In genomic region chr21:37636152-37636860, GRCh38 we compare ENCODE assay signal across 14 cellular contexts.
A peak's percentile ranks its signal among the peaks of the same experiment; 100 is the strongest.
DNase-seq lines count a peak whose midpoint lies in the region; ATAC-seq and TF ChIP-seq lines count a peak whose summit lies in the region.
"Had no signal": no experiment of that assay in that cellular context is flagged by ENCODE, and none has a peak within 500 bp of the region (broad histone marks: within the 10 kb centered on the region; RNA-seq: fewer than 3 reads in every experiment).

No MANE protein-coding gene starts in this region.

- DNase-seq in ELR (ENCODE audit: low read depth) (peak; percentile 77), adipocyte (ENCODE audit: low read depth) (peak; percentile 84), fibroblast of villous mesenchyme (ENCODE audit: low read depth) (peak; percentile 61), smooth muscle cell (lab: John Stamatoyannopoulos, UW; ENCODE audit: unreplicated experiment) (no peak), DMS53 (lab: John Stamatoyannopoulos, UW) (no peak), COR-L47 (lab: John Stamatoyannopoulos, UW) (no peak)
- no peak for DNase-seq in effector memory CD8-positive, alpha-beta T cell
- DNase-seq: activated CD4-positive, alpha-beta T cell treated with anti-CD3 and anti-CD28 coated beads, Interleukin-2, amount 10 ng/mL, durations not matched to agents 7 days and 5 days; activated effector memory CD4-positive, alpha-beta T cell treated with Interleukin-2 at 50 U/mL for 16 hours; NCI-H1048; stimulated activated CD4-positive, alpha-beta T cell treated with anti-CD3 and anti-CD28 coated beads, Interleukin-4, amount 100 ng/mL, for 24 hours had no signal

- peaks cover 53 to 68% of the 10 kb centered on the region in 2 donors for H3K27me3 Mint-ChIP-seq in effector memory CD8-positive, alpha-beta T cell

- no peaks in the 10 kb centered on the region for H3K36me3 ChIP-seq in adipocyte (ENCODE audit: control insufficient read depth, insufficient read depth, low read length, severe bottlenecking)
- no peaks in the 10 kb centered on the region for H3K36me3 ChIP-seq in smooth muscle cell (ENCODE audit: low read depth)

- no peak for ATAC-seq in HG03139 (IDR thresholded peaks at IDR 0.05; ENCODE audit: unreplicated experiment)
- no peak for ATAC-seq in effector memory CD8-positive, alpha-beta T cell (replicated peaks)

- H3K27ac Mint-ChIP-seq in effector memory CD8-positive, alpha-beta T cell: no peak overlapping the region
- H3K27ac Mint-ChIP-seq: activated CD4-positive, alpha-beta T cell treated with anti-CD3 and anti-CD28 coated beads, Interleukin-2, amount 10 ng/mL, durations not matched to agents 7 days and 5 days; dendritic cell treated with granulocyte-macrophage colony-stimulating factor and Interleukin-4, amounts not matched to agents 40 ng/mL and 50 ng/mL, for 4 days had no signal

- no peaks in the 10 kb centered on the region for H3K9me3 Mint-ChIP-seq in effector memory CD8-positive, alpha-beta T cell
- H3K9me3 Mint-ChIP-seq: activated CD4-positive, alpha-beta T cell treated with anti-CD3 and anti-CD28 coated beads, Interleukin-2, amount 10 ng/mL, durations not matched to agents 7 days and 5 days; dendritic cell treated with granulocyte-macrophage colony-stimulating factor and Interleukin-4, amounts not matched to agents 40 ng/mL and 50 ng/mL, for 4 days had no signal

- no peaks in the 10 kb centered on the region for H3K79me2 ChIP-seq in smooth muscle cell (ENCODE audit: low read depth)

- no peak overlapping the region for H3K4me3 Mint-ChIP-seq in effector memory CD8-positive, alpha-beta T cell
- H3K4me3 Mint-ChIP-seq: activated CD4-positive, alpha-beta T cell treated with anti-CD3 and anti-CD28 coated beads, Interleukin-2, amount 10 ng/mL, durations not matched to agents 7 days and 5 days; dendritic cell treated with granulocyte-macrophage colony-stimulating factor and Interleukin-4, amounts not matched to agents 40 ng/mL and 50 ng/mL, for 4 days; neural crest cell had no signal

- peak overlapping the region; percentile 91 for H3K27ac ChIP-seq in smooth muscle cell (ENCODE audit: low read depth)

- no peaks in the 10 kb centered on the region for H3F3A ChIP-seq in smooth muscle cell (ENCODE audit: low read depth)

- WGBS in smooth muscle cell (ENCODE audit: low lambda C conversion rate): 44% methylated on average over 8 of the region's 8 CpGs

- H3K4me1 ChIP-seq in adipocyte (ENCODE audit: control insufficient read depth, insufficient read depth, low read length): peaks cover 17% of the 10 kb centered on the region
- H3K4me1 ChIP-seq in smooth muscle cell (ENCODE audit: low read depth): peaks cover 10% of the 10 kb centered on the region

- no peak for TF ChIP-seq CTCF in fibroblast of villous mesenchyme (IDR thresholded peaks at IDR 0.05; ENCODE audit: insufficient read depth, low read depth, low read length)
- TF ChIP-seq CTCF in smooth muscle cell (IDR thresholded peaks at IDR 0.05; ENCODE audit: borderline replicate concordance, insufficient read depth, poor library complexity, severe bottlenecking): no peak

- no peaks in the 10 kb centered on the region for H4K20me1 ChIP-seq in smooth muscle cell (ENCODE audit: low read depth)

- H3K4me3 ChIP-seq in adipocyte (ENCODE audit: low read length) (no peak overlapping the region), fibroblast of villous mesenchyme (ENCODE audit: low read depth, low read length) (no peak overlapping the region), smooth muscle cell (no peak overlapping the region)

- peak overlapping the region; percentile 64 for H3K4me2 ChIP-seq in smooth muscle cell

- H3K36me3 Mint-ChIP-seq in effector memory CD8-positive, alpha-beta T cell (ENCODE audit: insufficient read depth): no peaks in the 10 kb centered on the region

- H3K9me3 ChIP-seq in adipocyte (ENCODE audit: control insufficient read depth, low read length) (peaks cover 7% of the 10 kb centered on the region), smooth muscle cell (replicated peaks; ENCODE audit: low read depth) (no peaks in the 10 kb centered on the region)

- H3K9ac ChIP-seq in adipocyte (ENCODE audit: low read length) (no peak overlapping the region), smooth muscle cell (ENCODE audit: low read depth) (peak overlapping the region; percentile 79)

- H3K4me1 Mint-ChIP-seq in effector memory CD8-positive, alpha-beta T cell (ENCODE audit: low read depth in 2 of 2): no peaks in the 10 kb centered on the region

- H2AFZ ChIP-seq in smooth muscle cell (ENCODE audit: low read depth): peak overlapping the region; percentile 58

- H3K27me3 ChIP-seq in adipocyte (replicated peaks; ENCODE audit: control insufficient read depth, insufficient read depth, low read length) (peaks cover 12% of the 10 kb centered on the region), smooth muscle cell (ENCODE audit: low read depth) (no peaks in the 10 kb centered on the region)

Comparison
In these comparisons a context has a peak if more than half of its experiments do, and no peak if none do; other contexts are left out.
1. DNase-seq: peak in ELR (single experiment), adipocyte (single experiment) and fibroblast of villous mesenchyme (single experiment); none in smooth muscle cell (single experiment), DMS53 (single experiment), COR-L47 (single experiment) and effector memory CD8-positive, alpha-beta T cell (0 of 3).